ENCODE assay signal across 15 cellular contexts in the genomic region with DNA sequence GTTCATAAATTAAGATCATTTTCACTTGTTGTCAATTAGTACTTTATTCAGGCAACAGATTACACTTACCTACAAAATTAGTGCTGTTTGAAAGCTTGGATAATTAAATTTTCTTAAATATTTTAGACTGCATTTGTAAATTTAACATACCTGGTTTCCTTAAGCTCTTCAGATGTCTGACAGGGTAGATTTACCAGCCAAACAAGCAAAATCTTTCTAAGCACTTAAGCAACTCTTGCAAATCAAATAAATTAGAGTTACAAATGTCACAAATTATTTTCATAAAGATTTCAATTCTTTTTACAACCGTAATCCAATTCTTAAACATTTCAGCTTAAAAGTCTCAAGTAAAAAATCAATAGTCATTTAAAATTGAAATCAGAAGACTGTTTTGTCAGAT.
"Had no signal": no experiment of that assay in that cellular context is flagged by ENCODE, and none has a peak within 500 bp of the region (broad histone marks: within the 10 kb centered on the region; RNA-seq: fewer than 3 reads in every experiment).

No MANE protein-coding gene starts in this region.

- H3K27me3 ChIP-seq: body of pancreas, sigmoid colon, suprapubic skin, upper lobe of right lung had no signal

- H3K27ac ChIP-seq: suprapubic skin, upper lobe of right lung had no signal

- H3K4me3 ChIP-seq: body of pancreas, sigmoid colon, suprapubic skin, upper lobe of right lung had no signal

- H3K9me3 ChIP-seq: body of pancreas, sigmoid colon, suprapubic skin, upper lobe of right lung had no signal

- H3K36me3 ChIP-seq: suprapubic skin, upper lobe of right lung had no signal

- DNase-seq: activated CD4-positive, alpha-beta T cell treated with anti-CD3 and anti-CD28 coated beads, Interleukin-2, amount 10 ng/mL, durations not matched to agents 24 days and 14 days; activated CD8-positive, alpha-beta memory T cell treated with anti-CD3 and anti-CD28 coated beads for 24 hours; activated effector memory CD4-positive, alpha-beta T cell treated with Interleukin-2 at 50 U/mL for 16 hours; activated T-cell treated with anti-CD3 and anti-CD28 coated beads for 4 hours; body of pancreas; effector memory CD8-positive, alpha-beta T cell; erythroblast; immature natural killer cell; occipital lobe; sigmoid colon; stimulated activated CD4-positive, alpha-beta T cell treated with anti-CD3 and anti-CD28 coated beads, Interleukin-4, amount 100 ng/mL, for 1 hour; stimulated activated CD8-positive, alpha-beta memory T cell treated with anti-CD3 and anti-CD28 coated beads, Interleukin-4, amount 100 ng/mL, for 48 hours; stimulated activated naive CD8-positive, alpha-beta T cell treated with anti-CD3 and anti-CD28 coated beads, Interleukin-15, Interleukin-2, amounts not matched to agents 100 U/mL and 50 U/mL, for 24 hours; upper lobe of right lung had no signal
